Comparison of ENCODE assay signal across 8 cellular contexts in genomic region chr2:19362652-19363473, GRCh38. TPM values are rescaled to one million over a fixed set of nuclear protein-coding genes. Genes with fewer than 3 reads are reported as not detected.
DNase-seq lines count a peak whose midpoint lies in the region; ATAC-seq, FAIRE-seq and TF ChIP-seq lines count a peak whose summit lies in the region.

No MANE protein-coding gene starts in this region.

- H4K20me1 ChIP-seq in astrocyte (ENCODE audit: insufficient read depth, low read length) = no peaks in the 10 kb centered on the region

- ATAC-seq in GM19463 (IDR thresholded peaks at IDR 0.05; ENCODE audit: unreplicated experiment) (peak; percentile 47), Panc1 (peak; percentile 77), GM19324 (IDR thresholded peaks at IDR 0.05; ENCODE audit: low FRiP score, unreplicated experiment) (no peak)

- no peaks in the 10 kb centered on the region for H3K9me3 ChIP-seq in CD8-positive, alpha-beta memory T cell (ENCODE audit: low read length)
- H3K9me3 ChIP-seq in Panc1 (ENCODE audit: control insufficient read depth, insufficient read depth, low read depth, low read length) (no peaks in the 10 kb centered on the region), astrocyte (ENCODE audit: insufficient read depth, low read depth, low read length) (no peaks in the 10 kb centered on the region)

- peak overlapping the region; percentile 53 for H2AFZ ChIP-seq in astrocyte (ENCODE audit: low read depth, low read length)

- TF ChIP-seq CTCF in Panc1 (IDR thresholded peaks at IDR 0.05) = peak; percentile 85
- TF ChIP-seq CTCF in astrocyte (IDR thresholded peaks at IDR 0.05; ENCODE audit: insufficient read depth, low read depth, low read length) = peak; percentile 85

- H3K27me3 ChIP-seq in CD8-positive, alpha-beta memory T cell (ENCODE audit: insufficient read depth, low read length, poor library complexity, severe bottlenecking) = peaks cover 34% of the 10 kb centered on the region
- peaks cover 39% of the 10 kb centered on the region for H3K27me3 ChIP-seq in Panc1 (ENCODE audit: control insufficient read depth, insufficient read depth, low read length)
- H3K27me3 ChIP-seq in astrocyte (ENCODE audit: insufficient read depth, low read length) = peaks cover 70% of the 10 kb centered on the region

- POLR2A ChIA-PET in CD8-positive, alpha-beta memory T cell (lab: Charles Lee) = interaction anchor here (1.2 kb wide), 1 partner anchor 15 kb away, joined by 4 read pairs; no protein-coding TSS in a partner anchor
- POLR2A ChIA-PET in Panc1 (lab: Charles Lee) = no interaction called here

- peaks cover 33 to 34% of the 10 kb centered on the region in 2 donors for H3K27me3 Mint-ChIP-seq in CD8-positive, alpha-beta memory T cell
- H3K27me3 Mint-ChIP-seq in astrocyte (ENCODE audit: low read depth, unreplicated experiment) = peaks cover 84% of the 10 kb centered on the region

- H3K9me3 Mint-ChIP-seq in CD8-positive, alpha-beta memory T cell = no peaks in the 10 kb centered on the region
- H3K9me3 Mint-ChIP-seq in astrocyte (ENCODE audit: unreplicated experiment) = peaks cover 5% of the 10 kb centered on the region

- DNase-seq in CD8-positive, alpha-beta memory T cell = peak in 4 of 5 donors; percentile 30 to 62 (median 44)
- DNase-seq in Jurkat, Clone E6-1 (ENCODE audit: low read depth, low spot score) = peak; percentile 44
- peak; percentile 65 for DNase-seq in Panc1 (ENCODE audit: low read depth, low spot score)
- peak; percentile 55 for DNase-seq in astrocyte (ENCODE audit: low read depth)
- peak; percentile 44 to 59 for DNase-seq in hippocampal formation (lab: John Stamatoyannopoulos, UW)
- peak; percentile 72 for DNase-seq in putamen (ENCODE audit: low spot score)

- intact Hi-C loops in Panc1 (cut with micrococcal nuclease; ENCODE audit: unreplicated experiment) = loop anchor here (2.0 to 10.0 kb wide), 5 partner anchors 382 to 978 kb away; no protein-coding TSS in a partner anchor

- BruUV-seq in Panc1 (replicated peaks; lab: Mats Ljungman, UMichigan) = no TSS peak

- peak overlapping the region; percentile 90 for H3K4me2 ChIP-seq in astrocyte (ENCODE audit: low read length)

- H3K36me3 ChIP-seq in CD8-positive, alpha-beta memory T cell (ENCODE audit: insufficient read depth, low read length) = no peaks in the 10 kb centered on the region
- H3K36me3 ChIP-seq in Panc1 (ENCODE audit: control insufficient read depth, insufficient read depth, low read length) (no peaks in the 10 kb centered on the region), astrocyte (ENCODE audit: insufficient read depth, low read length) (no peaks in the 10 kb centered on the region)

- in situ Hi-C loops in Panc1 (cut with HindIII; ENCODE audit: low pct_unique_long_range_greater_than_20kb, low sequenced_read_pairs) = no loop called here

- peak; percentile 50 for FAIRE-seq in astrocyte (lab: Jason Lieb, UNC)

- peaks cover 2% of the 10 kb centered on the region for H3K79me2 ChIP-seq in astrocyte (ENCODE audit: insufficient read depth, low read length)

- CTCF ChIA-PET in CD8-positive, alpha-beta memory T cell (lab: Charles Lee) = interaction anchor here (1.0 to 1.3 kb wide), 3 partner anchors 502 to 842 kb away, joined by 3 to 4 read pairs (median 3); no protein-coding TSS in a partner anchor
- CTCF ChIA-PET in Panc1 (lab: Charles Lee) = no interaction called here

- peak overlapping the region; percentile 72 for H3K9ac ChIP-seq in astrocyte (ENCODE audit: low read length)

- H3K4me1 ChIP-seq in CD8-positive, alpha-beta memory T cell (ENCODE audit: insufficient read depth, low read length) = peaks cover 28% of the 10 kb centered on the region
- H3K4me1 ChIP-seq in Panc1 (ENCODE audit: control insufficient read depth, insufficient read depth, low read length) (peaks cover 10% of the 10 kb centered on the region; the same call in 1 of the 2 replicates), astrocyte (ENCODE audit: insufficient read depth, low read length) (peaks cover 16% of the 10 kb centered on the region)

- peak overlapping the region; percentile 61 for H3K4me3 ChIP-seq in CD8-positive, alpha-beta memory T cell (ENCODE audit: low read length)
- H3K4me3 ChIP-seq in Jurkat, Clone E6-1 (ENCODE audit: low read length) = peak overlapping the region; percentile 44
- peak overlapping the region; percentile 38 to 67 for H3K4me3 ChIP-seq in Panc1 (ENCODE audit: low read depth in 2 of 2, low read length in 2 of 2)
- peak overlapping the region; percentile 84 for H3K4me3 ChIP-seq in astrocyte (ENCODE audit: insufficient read depth, low read depth, low read length)

- peak overlapping the region; percentile 5 for H3K27ac ChIP-seq in CD8-positive, alpha-beta memory T cell (ENCODE audit: low read depth, low read length)
- H3K27ac ChIP-seq in Panc1 (ENCODE audit: low read length) (peak overlapping the region; percentile 23; the same call in 1 of the 2 replicates), astrocyte (ENCODE audit: low read depth, low read length) (no peak overlapping the region)

- peak overlapping the region; percentile 90 to 98 (median 95) for H3K4me3 Mint-ChIP-seq in CD8-positive, alpha-beta memory T cell
- peak overlapping the region; percentile 86 for H3K4me3 Mint-ChIP-seq in astrocyte (ENCODE audit: unreplicated experiment)

- peak overlapping the region; percentile 14 to 94 (median 84) for H3K27ac Mint-ChIP-seq in CD8-positive, alpha-beta memory T cell
- H3K27ac Mint-ChIP-seq in astrocyte (ENCODE audit: unreplicated experiment) = no peak overlapping the region

- peaks cover 34 to 49% (median 38%) of the 10 kb centered on the region in 3 donors for H3K4me1 Mint-ChIP-seq in CD8-positive, alpha-beta memory T cell
- H3K4me1 Mint-ChIP-seq in astrocyte (ENCODE audit: low read depth, unreplicated experiment) = no peaks in the 10 kb centered on the region

- peaks cover 0 to 9% (median 0%) of the 10 kb centered on the region in 3 donors for H3K36me3 Mint-ChIP-seq in CD8-positive, alpha-beta memory T cell
- no peaks in the 10 kb centered on the region for H3K36me3 Mint-ChIP-seq in astrocyte (ENCODE audit: low read depth, unreplicated experiment)

RNA-seq across cellular contexts. Expression of gene OSR1, which starts 4.4 kb away (rescaled TPM):
- not detected for total RNA-seq in CD8-positive, alpha-beta memory T cell
- not detected for polyA plus RNA-seq in CD8-positive, alpha-beta memory T cell
- not detected for polyA plus RNA-seq in Jurkat, Clone E6-1 (2012; ENCODE audit: insufficient read depth, insufficient read length)
- total RNA-seq in Panc1 (2021; ENCODE audit: unreplicated experiment) = 4.4 TPM
- polyA plus RNA-seq in Panc1 (2012; ENCODE audit: insufficient read length) = 5.1 TPM
- total RNA-seq in astrocyte = 0.31 and 1.0 TPM in 2 replicates
